18 cellular contexts compared by ENCODE assay signal in genomic region chr11:42315846-42316245, GRCh38.
"Had no signal": no experiment of that assay in that cellular context is flagged by ENCODE, and none has a peak within 500 bp of the region (broad histone marks: within the 10 kb centered on the region; RNA-seq: fewer than 3 reads in every experiment).

No MANE protein-coding gene starts in this region.

- H3K36me3 ChIP-seq: heart left ventricle, spleen, tibial nerve had no signal

- H3K27me3 Mint-ChIP-seq: dendritic cell treated with granulocyte-macrophage colony-stimulating factor and Interleukin-4, amounts not matched to agents 40 ng/mL and 50 ng/mL, for 4 days; effector memory CD8-positive, alpha-beta T cell; stimulated activated memory B cell treated with anti-CD40 and anti-IgM and Interleukin-4, amounts not matched to agents 10 μg/mL and 1 μg/mL and 100 μg/mL, for 72 hours; stimulated activated naive CD8-positive, alpha-beta T cell treated with anti-CD3 and anti-CD28 coated beads, Interleukin-15, Interleukin-2, amounts not matched to agents 100 ng/mL and 50 ng/mL, for 24 hours had no signal

- H3K4me3 ChIP-seq: heart left ventricle, spleen, testis, tibial nerve had no signal

- H3K4me1 ChIP-seq: heart left ventricle, spleen, testis had no signal

- H3K27ac Mint-ChIP-seq: dendritic cell treated with granulocyte-macrophage colony-stimulating factor and Interleukin-4, amounts not matched to agents 40 ng/mL and 50 ng/mL, for 4 days; effector memory CD8-positive, alpha-beta T cell; mesothelial cell of epicardium; natural killer cell; stimulated activated memory B cell treated with anti-CD40 and anti-IgM and Interleukin-4, amounts not matched to agents 10 μg/mL and 1 μg/mL and 100 μg/mL, for 72 hours; stimulated activated naive CD8-positive, alpha-beta T cell treated with anti-CD3 and anti-CD28 coated beads, Interleukin-15, Interleukin-2, amounts not matched to agents 100 ng/mL and 50 ng/mL, for 24 hours had no signal

- H3K9me3 ChIP-seq: heart left ventricle, testis, tibial nerve had no signal

- H3K36me3 Mint-ChIP-seq: mesothelial cell of epicardium; natural killer cell; stimulated activated memory B cell treated with anti-CD40 and anti-IgM and Interleukin-4, amounts not matched to agents 10 μg/mL and 1 μg/mL and 100 μg/mL, for 72 hours had no signal

- H3K27me3 ChIP-seq: heart left ventricle, spleen, testis, tibial nerve had no signal

- DNase-seq: effector memory CD8-positive, alpha-beta T cell; erythroblast; heart left ventricle; hippocampal formation; kidney glomerular epithelial cell; natural killer cell; posterior cingulate gyrus; spleen; stimulated activated CD4-positive, alpha-beta T cell treated with anti-CD3 and anti-CD28 coated beads, Interleukin-15, amount 100 ng/mL, for 24 hours; stimulated activated CD4-positive, alpha-beta T cell treated with anti-CD3 and anti-CD28 coated beads, Interleukin-1b, Interleukin-23, amount 100 ng/mL, for 48 hours; stimulated activated CD4-positive, alpha-beta T cell treated with anti-CD3 and anti-CD28 coated beads, Interleukin-4, amount 100 ng/mL, for 24 hours; testis had no signal

- H3K4me3 Mint-ChIP-seq: dendritic cell treated with granulocyte-macrophage colony-stimulating factor and Interleukin-4, amounts not matched to agents 40 ng/mL and 50 ng/mL, for 4 days; effector memory CD8-positive, alpha-beta T cell; mesothelial cell of epicardium; natural killer cell; neural crest cell; stimulated activated memory B cell treated with anti-CD40 and anti-IgM and Interleukin-4, amounts not matched to agents 10 μg/mL and 1 μg/mL and 100 μg/mL, for 72 hours; stimulated activated naive CD8-positive, alpha-beta T cell treated with anti-CD3 and anti-CD28 coated beads, Interleukin-15, Interleukin-2, amounts not matched to agents 100 ng/mL and 50 ng/mL, for 24 hours had no signal

- H3K4me1 Mint-ChIP-seq: mesothelial cell of epicardium; natural killer cell; neural crest cell; stimulated activated memory B cell treated with anti-CD40 and anti-IgM and Interleukin-4, amounts not matched to agents 10 μg/mL and 1 μg/mL and 100 μg/mL, for 72 hours had no signal

- H3K9me3 Mint-ChIP-seq: stimulated activated memory B cell treated with anti-CD40 and anti-IgM and Interleukin-4, amounts not matched to agents 10 μg/mL and 1 μg/mL and 100 μg/mL, for 72 hours had no signal

- H3K27ac ChIP-seq: heart left ventricle, spleen, testis, tibial nerve had no signal
